In genomic region chr12:19179986-19180385, GRCh38 we compare ENCODE assay signal across 22 cellular contexts.
"Had no signal": no experiment of that assay in that cellular context is flagged by ENCODE, and none has a peak within 500 bp of the region (broad histone marks: within the 10 kb centered on the region; RNA-seq: fewer than 3 reads in every experiment).

No MANE protein-coding gene starts in this region.

- H3K9me3 Mint-ChIP-seq: activated CD4-positive, alpha-beta memory T cell treated with anti-CD3 and anti-CD28 coated beads, Interleukin-2, amount 10 ng/mL, durations not matched to agents 7 days and 5 days; activated CD4-positive, alpha-beta T cell treated with anti-CD3 and anti-CD28 coated beads, Interleukin-2, amount 10 ng/mL, durations not matched to agents 24 days and 14 days; activated naive CD4-positive, alpha-beta T cell treated with anti-CD3 and anti-CD28 coated beads for 36 hours; activated T-cell treated with anti-CD3 and anti-CD28 coated beads, Interleukin-2, amount 50 U/mL, for 72 hours; naive B cell had no signal

- H3K27me3 Mint-ChIP-seq: activated CD4-positive, alpha-beta memory T cell treated with anti-CD3 and anti-CD28 coated beads, Interleukin-2, amount 10 ng/mL, durations not matched to agents 7 days and 5 days; activated CD4-positive, alpha-beta T cell treated with anti-CD3 and anti-CD28 coated beads, Interleukin-2, amount 10 ng/mL, durations not matched to agents 24 days and 14 days; naive B cell had no signal

- H3K9ac ChIP-seq: SK-N-SH had no signal

- H3K4me3 ChIP-seq: lung, ovary, sigmoid colon, thyroid gland, upper lobe of right lung had no signal

- H3K36me3 Mint-ChIP-seq: naive B cell had no signal

- H3K27ac Mint-ChIP-seq: activated CD4-positive, alpha-beta memory T cell treated with anti-CD3 and anti-CD28 coated beads, Interleukin-2, amount 10 ng/mL, durations not matched to agents 7 days and 5 days; activated CD4-positive, alpha-beta T cell treated with anti-CD3 and anti-CD28 coated beads, Interleukin-2, amount 10 ng/mL, durations not matched to agents 24 days and 14 days; activated naive CD4-positive, alpha-beta T cell treated with anti-CD3 and anti-CD28 coated beads for 36 hours; activated T-cell treated with anti-CD3 and anti-CD28 coated beads, Interleukin-2, amount 50 U/mL, for 72 hours; naive B cell had no signal

- H3K4me3 Mint-ChIP-seq: activated CD4-positive, alpha-beta memory T cell treated with anti-CD3 and anti-CD28 coated beads, Interleukin-2, amount 10 ng/mL, durations not matched to agents 7 days and 5 days; activated CD4-positive, alpha-beta T cell treated with anti-CD3 and anti-CD28 coated beads, Interleukin-2, amount 10 ng/mL, durations not matched to agents 24 days and 14 days; activated naive CD4-positive, alpha-beta T cell treated with anti-CD3 and anti-CD28 coated beads for 36 hours; activated T-cell treated with anti-CD3 and anti-CD28 coated beads, Interleukin-2, amount 50 U/mL, for 72 hours; naive B cell had no signal

- ATAC-seq: activated CD4-positive, CD25-positive, alpha-beta regulatory T cell treated with anti-CD3 and anti-CD28 coated beads, Interleukin-2, amount 50 U/mL, for 24 hours; activated T-cell treated with anti-CD3 and anti-CD28 coated beads, Interleukin-2, amount 50 U/mL, for 72 hours; left colon; upper lobe of right lung had no signal

- H3K27me3 ChIP-seq: neutrophil, ovary, sigmoid colon, thyroid gland, upper lobe of right lung had no signal

- H3K27ac ChIP-seq: neutrophil, ovary, sigmoid colon, thyroid gland, upper lobe of right lung had no signal

- H3K4me1 Mint-ChIP-seq: activated CD4-positive, alpha-beta memory T cell treated with anti-CD3 and anti-CD28 coated beads, Interleukin-2, amount 10 ng/mL, durations not matched to agents 7 days and 5 days; activated CD4-positive, alpha-beta T cell treated with anti-CD3 and anti-CD28 coated beads, Interleukin-2, amount 10 ng/mL, durations not matched to agents 24 days and 14 days; naive B cell had no signal

- H3K4me1 ChIP-seq: sigmoid colon, thyroid gland, upper lobe of right lung had no signal

- H3K36me3 ChIP-seq: neutrophil, ovary, sigmoid colon, thyroid gland, upper lobe of right lung had no signal

- H3K9me3 ChIP-seq: neutrophil, ovary, sigmoid colon, SK-N-SH, thyroid gland, upper lobe of right lung had no signal

- DNase-seq: activated CD4-positive, alpha-beta memory T cell treated with anti-CD3 and anti-CD28 coated beads, Interleukin-2, amount 10 ng/mL, durations not matched to agents 7 days and 5 days; activated CD4-positive, alpha-beta T cell treated with anti-CD3 and anti-CD28 coated beads, Interleukin-2, amount 10 ng/mL, durations not matched to agents 24 days and 14 days; activated effector memory CD4-positive, alpha-beta T cell treated with Interleukin-2 at 50 U/mL for 16 hours; activated naive CD4-positive, alpha-beta T cell treated with anti-CD3 and anti-CD28 coated beads for 36 hours; activated T-cell treated with anti-CD3 and anti-CD28 coated beads, Interleukin-2, amount 50 U/mL, for 72 hours; amygdala; effector CD8-positive, alpha-beta T cell; foreskin melanocyte; hypothalamus; islet precursor cell; left colon; naive B cell; ovary; sigmoid colon; SK-N-SH; stimulated activated CD4-positive, alpha-beta T cell treated with anti-CD3 and anti-CD28 coated beads, Interleukin-4, amount 100 ng/mL, for 1 hour; stimulated activated naive CD4-positive, alpha-beta T cell treated with Interleukin-2 at 50 U/mL for 16 hours; thyroid gland; upper lobe of right lung had no signal
